In genomic region chr4:80335554-80336358, GRCh38 we compare ENCODE assay signal across 8 cellular contexts. TPM values are rescaled to one million over a fixed set of nuclear protein-coding genes. Genes with fewer than 3 reads are reported as not detected.
DNase-seq lines count a peak whose midpoint lies in the region; ATAC-seq and TF ChIP-seq lines count a peak whose summit lies in the region.

CFAP299 (plus strand) TSS chr4:80335730.

- peak in 1 of 2 donors; percentile 19 for TF ChIP-seq EP300 in tibial nerve (IDR thresholded peaks at IDR 0.05)

- H3K9me3 ChIP-seq in HUES64 (ENCODE audit: insufficient read depth, low read depth, low read length) = no peaks in the 10 kb centered on the region
- H3K9me3 ChIP-seq in osteoblast (ENCODE audit: low read depth, low read length) = no peaks in the 10 kb centered on the region
- no peaks in the 10 kb centered on the region for H3K9me3 ChIP-seq in tibial nerve

- H3K27ac Mint-ChIP-seq in activated naive CD4-positive, alpha-beta T cell treated with anti-CD3 and anti-CD28 coated beads, Interleukin-2, amount 10 ng/mL, durations not matched to agents 7 days and 5 days = no peak within 1 kb of the TSS
- H3K27ac Mint-ChIP-seq in glutamatergic neuron (ENCODE audit: unreplicated experiment) = no peak within 1 kb of the TSS

- peak; percentile 19 for DNase-seq in DMS114 treated with DMSO at 0.1 percent for 48 hours (lab: John Stamatoyannopoulos, UW; ENCODE audit: unreplicated experiment)
- peak; percentile 91 for DNase-seq in RPMI7951 (ENCODE audit: low read depth)
- DNase-seq in activated naive CD4-positive, alpha-beta T cell treated with anti-CD3 and anti-CD28 coated beads, Interleukin-2, amount 10 ng/mL, durations not matched to agents 7 days and 5 days = peak; percentile 79
- peak; percentile 89 for DNase-seq in glutamatergic neuron
- peak; percentile 94 for DNase-seq in osteoblast (ENCODE audit: insufficient read length, low spot score, missing footprints)
- DNase-seq in tibial nerve (ENCODE audit: low spot score in 2 of 2) = peak; percentile 49 to 68

- H3K4me3 ChIP-seq in HUES64 (ENCODE audit: low read length) = peak within 1 kb of the TSS; percentile 85
- H3K4me3 ChIP-seq in osteoblast (ENCODE audit: insufficient read depth, low read length) = peak within 1 kb of the TSS; percentile 89
- peak within 1 kb of the TSS; percentile 42 to 65 (median 54) for H3K4me3 ChIP-seq in tibial nerve

- H2AFZ ChIP-seq in osteoblast (ENCODE audit: low read length) = peak within 1 kb of the TSS; percentile 85

- H3K9me3 Mint-ChIP-seq in activated naive CD4-positive, alpha-beta T cell treated with anti-CD3 and anti-CD28 coated beads, Interleukin-2, amount 10 ng/mL, durations not matched to agents 7 days and 5 days = no peaks in the 10 kb centered on the region
- no peaks in the 10 kb centered on the region for H3K9me3 Mint-ChIP-seq in glutamatergic neuron (ENCODE audit: unreplicated experiment)

- no peaks in the 10 kb centered on the region for H3K36me3 ChIP-seq in HUES64 (ENCODE audit: insufficient read depth, low read length)
- peaks cover 4% of the 10 kb centered on the region for H3K36me3 ChIP-seq in osteoblast (ENCODE audit: insufficient read depth, low read length)
- H3K36me3 ChIP-seq in tibial nerve = no peaks in the 10 kb centered on the region

- peaks cover 7% of the 10 kb centered on the region; the same call in 1 of the 2 replicates for H3K4me1 ChIP-seq in HUES64 (ENCODE audit: insufficient read depth, low read length)
- H3K4me1 ChIP-seq in osteoblast (ENCODE audit: insufficient read depth, low read length) = peaks cover 13% of the 10 kb centered on the region
- H3K4me1 ChIP-seq in tibial nerve = peaks cover 0 to 17% (median 3%) of the 10 kb centered on the region in 4 donors

- CTCF ChIA-PET in activated naive CD4-positive, alpha-beta T cell treated with anti-CD3 and anti-CD28 coated beads, Interleukin-2, amount 10 ng/mL, durations not matched to agents 7 days and 5 days (lab: Charles Lee) = interaction anchor here (1.0 to 1.5 kb wide), 3 partner anchors 9 to 704 kb away, joined by 3 to 4 read pairs (median 3); no protein-coding TSS in a partner anchor

- H3K9ac ChIP-seq in HUES64 (ENCODE audit: low read depth, low read length) = no peak within 1 kb of the TSS

- peak; percentile 99 for ATAC-seq in GM21529 (IDR thresholded peaks at IDR 0.05; ENCODE audit: unreplicated experiment)

- H3K36me3 Mint-ChIP-seq in activated naive CD4-positive, alpha-beta T cell treated with anti-CD3 and anti-CD28 coated beads, Interleukin-2, amount 10 ng/mL, durations not matched to agents 7 days and 5 days = no peaks in the 10 kb centered on the region
- no peaks in the 10 kb centered on the region for H3K36me3 Mint-ChIP-seq in glutamatergic neuron (ENCODE audit: unreplicated experiment)

- TF ChIP-seq CTCF in glutamatergic neuron (IDR thresholded peaks at IDR 0.05; ENCODE audit: partially characterized antibody, unreplicated experiment) (peak; percentile 45), osteoblast (IDR thresholded peaks at IDR 0.05; ENCODE audit: extremely low read depth, low read depth, low read length) (peak; percentile 44), tibial nerve (IDR thresholded peaks at IDR 0.05) (peak; percentile 8 to 60 (median 38))

- peaks cover 24% of the 10 kb centered on the region for H3K27me3 Mint-ChIP-seq in activated naive CD4-positive, alpha-beta T cell treated with anti-CD3 and anti-CD28 coated beads, Interleukin-2, amount 10 ng/mL, durations not matched to agents 7 days and 5 days
- no peaks in the 10 kb centered on the region for H3K27me3 Mint-ChIP-seq in glutamatergic neuron (ENCODE audit: unreplicated experiment)

- peaks cover 15% of the 10 kb centered on the region for H3K4me1 Mint-ChIP-seq in activated naive CD4-positive, alpha-beta T cell treated with anti-CD3 and anti-CD28 coated beads, Interleukin-2, amount 10 ng/mL, durations not matched to agents 7 days and 5 days
- no peaks in the 10 kb centered on the region for H3K4me1 Mint-ChIP-seq in glutamatergic neuron (ENCODE audit: low read depth, unreplicated experiment)

- peak within 1 kb of the TSS; percentile 94 for H3K4me2 ChIP-seq in osteoblast (ENCODE audit: insufficient read depth, low read length)

- WGBS in HUES64 = under 1% methylated on average over 47 of the region's 49 CpGs
- WGBS in tibial nerve, 2 donors = 1% methylated on average over 27 to 49 of the region's 49 CpGs

- H3K27me3 ChIP-seq in HUES64 (ENCODE audit: insufficient read depth, low read length) (peaks cover 43% of the 10 kb centered on the region), osteoblast (ENCODE audit: insufficient read depth, low read length) (no peaks in the 10 kb centered on the region), tibial nerve (peaks cover 0 to 6% of the 10 kb centered on the region in 2 donors)

- H4K20me1 ChIP-seq in osteoblast (ENCODE audit: insufficient read depth, low read length) = no peaks in the 10 kb centered on the region

- H3K79me2 ChIP-seq in osteoblast (ENCODE audit: insufficient read depth, low read length) = peaks cover 3% of the 10 kb centered on the region

- peak within 1 kb of the TSS; percentile 74 for H3K4me3 Mint-ChIP-seq in activated naive CD4-positive, alpha-beta T cell treated with anti-CD3 and anti-CD28 coated beads, Interleukin-2, amount 10 ng/mL, durations not matched to agents 7 days and 5 days
- H3K4me3 Mint-ChIP-seq in glutamatergic neuron (ENCODE audit: unreplicated experiment) = peak within 1 kb of the TSS; percentile 92

- TF ChIP-seq POLR2A in tibial nerve (IDR thresholded peaks at IDR 0.05) = no peak

- H3K27ac ChIP-seq in HUES64 (ENCODE audit: low read depth, low read length) = no peak within 1 kb of the TSS
- peak within 1 kb of the TSS; percentile 16 for H3K27ac ChIP-seq in osteoblast (ENCODE audit: low read depth, low read length)
- H3K27ac ChIP-seq in tibial nerve = no peak within 1 kb of the TSS

RNA-seq across cellular contexts. Expression of gene CFAP299, which starts in this region (rescaled TPM):
- polyA plus RNA-seq in HUES64 (2013, experiment 1 of 2) = not detected
- polyA plus RNA-seq in HUES64 (2013, experiment 2 of 2) = not detected
- 0.36 TPM in 1 of 2 replicates, not detected in the other for total RNA-seq in RPMI7951 (2014; rRNA removed; shearing (Covaris generic))
- total RNA-seq in glutamatergic neuron (ENCODE audit: unreplicated experiment) (not detected), osteoblast (1.5 and 2.5 TPM in 2 replicates), tibial nerve (under 1 TPM in 3 of 4 donors, not detected in 1; under 0.01 to 0.87 (median 0.39) TPM)

Comparison
In these comparisons a context has a peak if more than half of its experiments do, and no peak if none do; other contexts are left out.
1. Peak in DNase-seq in RPMI7951; RNA of the gene not detected or under 1 TPM.
2. Peak in DNase-seq in glutamatergic neuron; RNA of the gene not detected or under 1 TPM.
3. Peak in DNase-seq and H3K4me3 ChIP-seq in tibial nerve; RNA of the gene not detected or under 1 TPM.
4. DNase-seq: peak in every context shown above with its lines; median percentile 94 in osteoblast; 91 in RPMI7951; 89 in glutamatergic neuron; 79 in activated naive CD4-positive, alpha-beta T cell treated with anti-CD3 and anti-CD28 coated beads, Interleukin-2, amount 10 ng/mL, durations not matched to agents 7 days and 5 days; 58 in tibial nerve; 19 in DMS114 treated with DMSO at 0.1 percent for 48 hours.